ENCODE assay signal across 12 cellular contexts in the genomic region with DNA sequence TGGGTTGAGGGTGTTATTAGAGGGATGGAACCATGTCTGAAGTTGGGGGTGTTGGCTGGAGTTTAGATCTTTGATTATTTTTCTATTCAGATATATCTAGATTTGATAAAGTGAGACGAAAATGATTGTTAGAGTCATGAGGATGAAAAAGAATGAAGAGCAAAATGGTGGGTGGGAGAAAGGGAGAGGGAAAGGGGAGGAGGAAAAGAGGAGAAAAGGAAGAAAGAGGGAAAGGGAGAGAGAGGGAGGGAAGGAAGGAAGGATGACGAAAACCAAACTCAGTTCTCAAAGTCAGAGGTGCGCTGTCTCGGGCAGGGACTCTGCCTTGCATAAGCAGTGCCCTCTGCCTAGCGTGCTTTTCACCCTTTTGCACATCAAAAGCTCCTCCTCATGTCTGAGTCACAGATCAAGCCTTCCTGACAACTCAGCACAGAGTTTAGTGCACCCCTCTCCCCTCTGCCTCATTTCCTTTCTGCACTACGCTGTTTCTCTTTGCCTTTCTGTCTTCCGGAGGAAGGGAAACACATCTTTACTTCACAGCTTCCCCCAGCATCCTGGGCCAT.
DNase-seq lines count a peak whose midpoint lies in the region; FAIRE-seq and TF ChIP-seq lines count a peak whose summit lies in the region.
"Had no signal": no experiment of that assay in that cellular context is flagged by ENCODE, and none has a peak within 500 bp of the region (broad histone marks: within the 10 kb centered on the region; RNA-seq: fewer than 3 reads in every experiment).

No MANE protein-coding gene starts in this region.

- H3K4me3 Mint-ChIP-seq in immature natural killer cell: no peak overlapping the region
- H3K4me3 Mint-ChIP-seq: brain had no signal

- H3K9me3 Mint-ChIP-seq in immature natural killer cell: peaks cover 0 to 5% (median 0%) of the 10 kb centered on the region in 6 donors

- no peak for TF ChIP-seq CTCF in thyroid gland (IDR thresholded peaks at IDR 0.05)

- no peaks in the 10 kb centered on the region for H3K9me3 ChIP-seq in thyroid gland
- H3K9me3 ChIP-seq: transverse colon had no signal

- H3K36me3 ChIP-seq in thyroid gland: no peaks in the 10 kb centered on the region
- H3K36me3 ChIP-seq: transverse colon had no signal

- no peak overlapping the region for H3K27ac Mint-ChIP-seq in immature natural killer cell
- H3K27ac Mint-ChIP-seq: brain had no signal

- TF ChIP-seq POLR2A in thyroid gland (IDR thresholded peaks at IDR 0.05): no peak

- peaks cover 0 to 6% of the 10 kb centered on the region in 2 donors for H3K4me1 Mint-ChIP-seq in immature natural killer cell

- WGBS in thyroid gland, 2 donors: 64 to 69% methylated on average over 7 of the region's 7 CpGs

- H3K36me3 Mint-ChIP-seq in immature natural killer cell: no peaks in the 10 kb centered on the region
- H3K36me3 Mint-ChIP-seq: brain had no signal

- no peak overlapping the region for H3K4me3 ChIP-seq in thyroid gland (replicated peaks in 1 of 3)
- H3K4me3 ChIP-seq: transverse colon had no signal

- no peaks in the 10 kb centered on the region for H3K4me1 ChIP-seq in thyroid gland
- H3K4me1 ChIP-seq: transverse colon had no signal

- no peaks in the 10 kb centered on the region for H3K27me3 ChIP-seq in thyroid gland
- H3K27me3 ChIP-seq: transverse colon had no signal

- no peak for FAIRE-seq in urothelium cell line (lab: Jason Lieb, UNC)

- no peak overlapping the region for H3K27ac ChIP-seq in thyroid gland
- H3K27ac ChIP-seq: transverse colon had no signal

- H3K27me3 Mint-ChIP-seq in immature natural killer cell (ENCODE audit: low read depth in 3 of 3): peaks cover 0 to 4% (median 3%) of the 10 kb centered on the region in 3 donors

- intact Hi-C loops in thyroid gland (cut with DNase I): no loop called here

- peak; percentile 16 for DNase-seq in activated T-cell treated with anti-CD3 and anti-CD28 coated beads for 1 hour (ENCODE audit: low read depth)
- no peak for DNase-seq in activated T-cell treated with anti-CD3 and anti-CD28 coated beads, Interleukin-2, amount 50 U/mL, for 1 hour
- peak; percentile 17 for DNase-seq in activated T-cell treated with anti-CD3 and anti-CD28 coated beads for 4 hours
- DNase-seq in iPS-NIHi7 (ENCODE audit: extremely low spot score): peak; percentile 65
- DNase-seq in urothelium cell line (ENCODE audit: low spot score): peak; percentile 45
- no peak for DNase-seq in thyroid gland
- DNase-seq in immature natural killer cell: no peak
- no peak for DNase-seq in NCI-H2196 (lab: John Stamatoyannopoulos, UW; ENCODE audit: unreplicated experiment)
- DNase-seq: mesenchymal stem cell, NCI-H446, transverse colon had no signal

Comparison
In these comparisons a context has a peak if more than half of its experiments do, and no peak if none do; other contexts are left out.
1. DNase-seq: peak in activated T-cell treated with anti-CD3 and anti-CD28 coated beads for 1 hour (single experiment), activated T-cell treated with anti-CD3 and anti-CD28 coated beads for 4 hours (single experiment), iPS-NIHi7 (single experiment) and urothelium cell line (single experiment); none in activated T-cell treated with anti-CD3 and anti-CD28 coated beads, Interleukin-2, amount 50 U/mL, for 1 hour (single experiment), thyroid gland (0 of 2), immature natural killer cell (0 of 3) and NCI-H2196 (single experiment).